Comparison of ENCODE assay signal across 19 cellular contexts in the genomic region with DNA sequence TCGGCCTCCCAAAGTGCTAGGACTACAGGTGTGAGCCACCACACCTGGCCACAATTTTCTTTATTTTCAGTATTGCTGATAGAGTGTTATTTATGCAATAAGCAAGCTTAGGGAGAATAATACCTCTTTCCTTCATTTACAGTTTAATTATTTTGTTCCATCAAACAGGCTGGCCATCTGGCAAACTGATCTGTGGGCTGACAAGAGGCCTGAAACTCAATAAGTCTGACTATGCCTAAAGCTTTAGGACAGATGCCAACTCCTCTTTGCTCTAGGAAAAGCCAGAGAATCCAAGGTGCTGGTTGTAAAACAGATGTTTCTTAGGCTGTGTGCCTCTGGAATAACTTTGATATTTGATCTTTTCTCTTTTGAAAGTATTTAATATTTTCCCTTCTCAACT.
"Had no signal": no experiment of that assay in that cellular context is flagged by ENCODE, and none has a peak within 500 bp of the region (broad histone marks: within the 10 kb centered on the region; RNA-seq: fewer than 3 reads in every experiment).

No MANE protein-coding gene starts in this region.

- H3K36me3 ChIP-seq: neural progenitor cell, ovary, stomach had no signal

- H3K4me1 ChIP-seq: neural progenitor cell had no signal

- H3K27ac ChIP-seq: dorsolateral prefrontal cortex, gastroesophageal sphincter, neural progenitor cell, ovary, stomach had no signal

- H2AFZ ChIP-seq: neural progenitor cell had no signal

- ATAC-seq: gastroesophageal sphincter; left lobe of liver; natural killer cell treated with Interleukin-12 subunit alpha and Interleukin-12 subunit beta and Interleukin-15 and Interleukin-18, amount 100 ng/mL, for 72 hours; right cardiac atrium had no signal

- H3K9ac ChIP-seq: neural progenitor cell had no signal

- H3K9me3 ChIP-seq: gastroesophageal sphincter, ovary, stomach had no signal

- H3K4me2 ChIP-seq: neural progenitor cell had no signal

- H3K4me3 ChIP-seq: dorsolateral prefrontal cortex, gastroesophageal sphincter, neural progenitor cell, ovary, stomach had no signal

- H3K27me3 ChIP-seq: dorsolateral prefrontal cortex, gastroesophageal sphincter, neural progenitor cell, ovary, stomach had no signal

- FAIRE-seq: small intestine, urothelium cell line had no signal

- DNase-seq: cortex of kidney; dorsolateral prefrontal cortex; effector CD8-positive, alpha-beta T cell; foreskin fibroblast; glutamatergic neuron; islet precursor cell; nucleus accumbens; ovary; right cardiac atrium; small intestine; stimulated activated CD4-positive, alpha-beta T cell treated with anti-CD3 and anti-CD28 coated beads, Interleukin-12 subunit alpha, Interleukin-12 subunit beta, amount 100 ng/mL, for 4 hours; stimulated activated naive CD4-positive, alpha-beta T cell; stomach; substantia nigra had no signal
